In the genomic region with DNA sequence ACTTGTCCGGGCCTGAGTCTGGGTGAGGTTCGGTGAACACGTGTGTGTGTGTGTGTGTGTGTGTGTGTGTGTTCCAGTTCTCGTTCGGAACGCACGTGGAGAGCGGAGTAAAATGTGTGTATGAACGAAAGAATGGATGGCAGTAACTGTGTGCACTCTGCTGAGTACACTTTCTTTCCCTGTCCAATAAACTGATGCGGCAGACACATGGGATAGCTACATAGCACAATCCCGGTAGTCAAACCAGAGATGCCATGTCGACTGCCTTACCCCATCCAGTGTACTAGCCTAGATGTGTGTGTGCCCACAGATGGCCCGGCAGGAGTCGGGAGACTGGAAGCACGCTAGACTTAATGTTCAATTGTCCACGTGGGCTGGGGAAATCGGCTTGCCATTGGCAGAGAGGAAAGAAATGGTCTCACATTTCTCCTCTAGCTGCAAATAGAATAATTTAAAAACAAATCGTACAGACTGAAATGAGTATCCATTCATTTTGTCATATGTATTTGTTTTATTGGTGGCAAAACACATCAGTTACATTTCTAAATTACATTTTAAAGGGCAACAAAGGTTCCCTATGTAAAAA, we compare ENCODE assay signal across 1 cellular context.
TF ChIP-seq lines count a peak whose summit lies in the region.

No MANE protein-coding gene starts in this region.

TF ChIP-seq in SK-N-SH, 30 proteins besides CTCF, POLR2A, EP300 and RAD21 (continued from another document):
- TF ChIP-seq, protein P1, sequence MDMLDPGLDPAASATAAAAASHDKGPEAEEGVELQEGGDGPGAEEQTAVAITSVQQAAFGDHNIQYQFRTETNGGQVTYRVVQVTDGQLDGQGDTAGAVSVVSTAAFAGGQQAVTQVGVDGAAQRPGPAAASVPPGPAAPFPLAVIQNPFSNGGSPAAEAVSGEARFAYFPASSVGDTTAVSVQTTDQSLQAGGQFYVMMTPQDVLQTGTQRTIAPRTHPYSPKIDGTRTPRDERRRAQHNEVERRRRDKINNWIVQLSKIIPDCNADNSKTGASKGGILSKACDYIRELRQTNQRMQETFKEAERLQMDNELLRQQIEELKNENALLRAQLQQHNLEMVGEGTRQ (IDR thresholded peaks at IDR 0.05; ENCODE audit: borderline replicate concordance, low read depth, low read length) = peak; percentile 55; the same call in 1 of the 2 replicates
- TF ChIP-seq SIN3A (IDR thresholded peaks at IDR 0.05; ENCODE audit: borderline replicate concordance, low read depth, low read length) = peak; percentile 91
- TF ChIP-seq, protein P2, sequence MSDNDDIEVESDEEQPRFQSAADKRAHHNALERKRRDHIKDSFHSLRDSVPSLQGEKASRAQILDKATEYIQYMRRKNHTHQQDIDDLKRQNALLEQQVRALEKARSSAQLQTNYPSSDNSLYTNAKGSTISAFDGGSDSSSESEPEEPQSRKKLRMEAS (IDR thresholded peaks at IDR 0.05; ENCODE audit: low read depth) = peak; percentile 98
- TF ChIP-seq POLR2AphosphoS5 (IDR thresholded peaks at IDR 0.05; ENCODE audit: low read depth, low read length) = peak; percentile 56; the same call in 1 of the 2 replicates
- TF ChIP-seq, protein P3, sequence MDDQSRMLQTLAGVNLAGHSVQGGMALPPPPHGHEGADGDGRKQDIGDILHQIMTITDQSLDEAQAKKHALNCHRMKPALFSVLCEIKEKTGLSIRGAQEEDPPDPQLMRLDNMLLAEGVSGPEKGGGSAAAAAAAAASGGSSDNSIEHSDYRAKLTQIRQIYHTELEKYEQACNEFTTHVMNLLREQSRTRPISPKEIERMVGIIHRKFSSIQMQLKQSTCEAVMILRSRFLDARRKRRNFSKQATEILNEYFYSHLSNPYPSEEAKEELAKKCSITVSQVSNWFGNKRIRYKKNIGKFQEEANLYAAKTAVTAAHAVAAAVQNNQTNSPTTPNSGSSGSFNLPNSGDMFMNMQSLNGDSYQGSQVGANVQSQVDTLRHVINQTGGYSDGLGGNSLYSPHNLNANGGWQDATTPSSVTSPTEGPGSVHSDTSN (IDR thresholded peaks at IDR 0.05) = no peak
- 0 out of 2 replicates have a peak, but pooled peaks have one; percentile 29 for TF ChIP-seq YY1 (IDR thresholded peaks at IDR 0.05; ENCODE audit: low read depth)
- TF ChIP-seq SMC3 (IDR thresholded peaks at IDR 0.05; ENCODE audit: low read depth, low read length) = no peak
